ENCODE assay signal across 11 cellular contexts in genomic region chr1:65175171-65176070, GRCh38. TPM values are rescaled to one million over a fixed set of nuclear protein-coding genes. Genes with fewer than 3 reads are reported as not detected.
A peak's percentile ranks its signal among the peaks of the same experiment; 100 is the strongest.
DNase-seq lines count a peak whose midpoint lies in the region; ATAC-seq and TF ChIP-seq lines count a peak whose summit lies in the region.
"Had no signal": no experiment of that assay in that cellular context is flagged by ENCODE, and none has a peak within 500 bp of the region (broad histone marks: within the 10 kb centered on the region; RNA-seq: fewer than 3 reads in every experiment).

No MANE protein-coding gene starts in this region.

- H3K9me3 Mint-ChIP-seq in GM23338, result no peaks in the 10 kb centered on the region
- no peaks in the 10 kb centered on the region for H3K9me3 Mint-ChIP-seq in progenitor cell of endocrine pancreas (ENCODE audit: low read depth)

- H3K27ac Mint-ChIP-seq in GM23338, result peak overlapping the region; percentile 39
- peak overlapping the region; percentile 13 for H3K27ac Mint-ChIP-seq in progenitor cell of endocrine pancreas

- H3K36me3 Mint-ChIP-seq in GM23338 (ENCODE audit: low read depth) (no peaks in the 10 kb centered on the region), progenitor cell of endocrine pancreas (ENCODE audit: insufficient read depth) (no peaks in the 10 kb centered on the region)

- peaks cover 5% of the 10 kb centered on the region; the same call in 1 of the 2 replicates for H4K20me1 ChIP-seq in GM23338 (replicated peaks; ENCODE audit: insufficient read depth)

- no peaks in the 10 kb centered on the region for H3F3A ChIP-seq in GM23338 (replicated peaks; ENCODE audit: low read depth)

- DNase-seq in GM23338 (ENCODE audit: low spot score) (peak; percentile 52), anterior cingulate cortex (lab: John Stamatoyannopoulos, UW) (peak in 33 of 58 donors; percentile 3 to 74 (median 31)), progenitor cell of endocrine pancreas (ENCODE audit: low spot score, unreplicated experiment) (no peak), NCI-H510A treated with DMSO at 0.1 percent for 48 hours (lab: John Stamatoyannopoulos, UW) (no peak), tibial nerve (ENCODE audit: low spot score in 2 of 2) (no peak), NCI-H1105 (lab: John Stamatoyannopoulos, UW) (no peak)
- DNase-seq: NK-92 treated with Interleukin-12 subunit alpha and Interleukin-12 subunit beta, amount 100 ng/mL, for 24 hours had no signal

- H3K27me3 Mint-ChIP-seq in GM23338 (ENCODE audit: insufficient read depth, low read depth, poor library complexity) (no peaks in the 10 kb centered on the region), progenitor cell of endocrine pancreas (no peaks in the 10 kb centered on the region)

- TF ChIP-seq POLR2A in gastroesophageal sphincter (IDR thresholded peaks at IDR 0.05) (no peak), tibial nerve (IDR thresholded peaks at IDR 0.05) (no peak)

- H3K4me3 Mint-ChIP-seq in GM23338 (no peak overlapping the region), progenitor cell of endocrine pancreas (ENCODE audit: low read depth) (no peak overlapping the region)

- peaks cover 99% of the 10 kb centered on the region for H3K79me2 ChIP-seq in GM23338 (replicated peaks; ENCODE audit: insufficient read depth)

- no peak overlapping the region for H2AFZ ChIP-seq in GM23338

- H3K4me1 Mint-ChIP-seq in GM23338 (peaks cover 70% of the 10 kb centered on the region), progenitor cell of endocrine pancreas (ENCODE audit: low read depth) (peaks cover 22% of the 10 kb centered on the region)

- H3K9me2 ChIP-seq in GM23338 (ENCODE audit: insufficient read depth), result no peaks in the 10 kb centered on the region

- H3K27me3 ChIP-seq in GM23338 (ENCODE audit: insufficient read depth) (no peaks in the 10 kb centered on the region), gastroesophageal sphincter (no peaks in the 10 kb centered on the region), tibial nerve (no peaks in the 10 kb centered on the region)
- H3K27me3 ChIP-seq: BLaER1 had no signal

- H3K4me1 ChIP-seq in GM23338 (ENCODE audit: insufficient read depth), result peaks cover 57% of the 10 kb centered on the region
- H3K4me1 ChIP-seq in gastroesophageal sphincter, result peaks cover 0 to 49% (median 11%) of the 10 kb centered on the region in 3 donors
- peaks cover 0 to 15% (median 4%) of the 10 kb centered on the region in 4 donors for H3K4me1 ChIP-seq in tibial nerve

- peak overlapping the region; percentile 41 for H3K4me2 ChIP-seq in GM23338
- H3K4me2 ChIP-seq: BLaER1 had no signal

- H3K36me3 ChIP-seq in GM23338 (ENCODE audit: insufficient read depth) (no peaks in the 10 kb centered on the region), gastroesophageal sphincter (no peaks in the 10 kb centered on the region), tibial nerve (no peaks in the 10 kb centered on the region)

- H3K27ac ChIP-seq in GM23338 (ENCODE audit: low read depth) (no peak overlapping the region; the same call in 1 of the 2 replicates), gastroesophageal sphincter (peak overlapping the region in 3 of 4 donors; percentile 31 to 66 (median 60)), tibial nerve (peak overlapping the region in 2 of 4 donors; percentile 4 to 52)
- H3K27ac ChIP-seq: BLaER1 had no signal

- ATAC-seq in GM23338 (peak; percentile 50), gastroesophageal sphincter (peak; percentile 47), HG03097 (IDR thresholded peaks at IDR 0.05; ENCODE audit: low FRiP score, unreplicated experiment) (no peak)

- no peak overlapping the region for H3K4me3 ChIP-seq in GM23338
- no peak overlapping the region for H3K4me3 ChIP-seq in gastroesophageal sphincter
- H3K4me3 ChIP-seq in tibial nerve, result no peak overlapping the region
- H3K4me3 ChIP-seq: BLaER1, skin epidermis had no signal

- TF ChIP-seq CTCF in GM23338 (conservative IDR thresholded peaks at IDR 0.05; ENCODE audit: low read depth in 2 of 2), result no peak
- TF ChIP-seq CTCF in gastroesophageal sphincter (IDR thresholded peaks at IDR 0.05), result no peak
- no peak for TF ChIP-seq CTCF in progenitor cell of endocrine pancreas (IDR thresholded peaks at IDR 0.05; ENCODE audit: unreplicated experiment)
- TF ChIP-seq CTCF in tibial nerve (IDR thresholded peaks at IDR 0.05), result no peak

- WGBS in gastroesophageal sphincter (ENCODE audit: low coverage in 1 of 2), 2 donors, result 40 to 46% methylated on average over 6 to 9 of the region's 13 CpGs
- WGBS in tibial nerve, 2 donors, result 64 to 72% methylated on average over 12 to 13 of the region's 13 CpGs

- no peaks in the 10 kb centered on the region for H3K9me3 ChIP-seq in gastroesophageal sphincter
- no peaks in the 10 kb centered on the region for H3K9me3 ChIP-seq in tibial nerve
- H3K9me3 ChIP-seq: BLaER1 had no signal

- TF ChIP-seq EP300 in gastroesophageal sphincter (IDR thresholded peaks at IDR 0.05), result no peak
- no peak for TF ChIP-seq EP300 in tibial nerve (IDR thresholded peaks at IDR 0.05)

TF ChIP-seq in GM23338, 12 proteins besides CTCF, POLR2A, EP300 and RAD21:
- TF ChIP-seq STAT1 (IDR thresholded peaks at IDR 0.05; ENCODE audit: unreplicated experiment) (no peak), NANOG (IDR thresholded peaks at IDR 0.05; ENCODE audit: borderline replicate concordance) (no peak), ZNF114 (CRISPR knock-in tag; IDR thresholded peaks at IDR 0.05) (no peak), EZH2 (IDR thresholded peaks at IDR 0.05; ENCODE audit: low read depth, unreplicated experiment) (no peak), JUNB (IDR thresholded peaks at IDR 0.05; ENCODE audit: unreplicated experiment) (no peak), POLR2AphosphoS5 (IDR thresholded peaks at IDR 0.05; ENCODE audit: low read depth) (no peak)

RNA-seq across cellular contexts. Expression of gene AK4, which starts 27.4 kb away (rescaled TPM):
- total RNA-seq in GM23338 (2014; rRNA removed; shearing (Covaris generic)), result 123 and 137 TPM in 2 replicates
- 111 and 127 TPM in 2 replicates for polyA plus RNA-seq in GM23338 (2016; fragmentation: Nextera tagmentation; extraction: Ambion mirVana)
- total RNA-seq in gastroesophageal sphincter (10 to 100 TPM; 39.6 to 72.7 (median 60.7) TPM), progenitor cell of endocrine pancreas (12.6 and 13.8 TPM in 2 replicates), tibial nerve (10 to 100 TPM; 16.1 to 24.9 (median 19.5) TPM)

Comparison
In these comparisons a context has a peak if more than half of its experiments do, and no peak if none do; other contexts are left out.
1. DNase-seq: peak in GM23338 (single experiment) and anterior cingulate cortex (33 of 58); none in progenitor cell of endocrine pancreas (single experiment), NCI-H510A treated with DMSO at 0.1 percent for 48 hours (single experiment), tibial nerve (0 of 2) and NCI-H1105 (single experiment).